In the genomic region with DNA sequence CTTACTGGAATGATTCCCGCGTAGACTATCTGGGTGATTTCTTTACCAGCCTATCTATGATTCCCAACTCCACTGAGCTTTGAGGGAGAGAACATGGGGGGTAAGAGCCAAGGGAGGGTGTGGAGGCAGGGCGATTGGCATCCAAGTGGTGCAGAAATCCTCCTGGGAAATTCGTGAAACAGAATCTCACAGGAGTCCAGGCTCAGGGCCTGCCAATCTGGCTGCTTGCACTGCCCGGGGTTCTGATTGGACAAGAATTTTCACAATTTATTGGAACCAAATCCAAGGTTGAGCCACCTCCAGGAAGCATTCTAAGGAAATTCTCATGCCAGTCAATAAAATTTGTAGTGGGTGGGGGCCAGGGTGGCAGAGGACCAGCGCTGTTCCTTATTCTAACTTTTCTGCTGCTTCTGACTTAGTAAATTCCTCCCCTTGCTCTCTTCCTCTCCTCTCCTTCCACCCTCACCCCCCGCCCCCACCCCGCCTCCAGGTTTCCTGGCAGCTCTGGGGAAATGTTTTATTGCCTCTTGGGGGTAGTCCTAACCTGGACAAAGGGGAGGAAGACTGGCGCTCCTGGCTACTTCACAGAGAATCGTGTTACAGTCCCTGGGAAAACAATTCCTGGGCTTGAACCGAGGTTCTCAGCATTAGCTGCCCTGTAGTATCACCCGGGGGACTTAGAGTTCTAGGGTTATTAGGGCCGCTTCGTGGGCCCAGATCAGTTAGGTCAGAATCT, we compare ENCODE assay signal across 8 cellular contexts. TPM values are rescaled to one million over a fixed set of nuclear protein-coding genes. Genes with fewer than 3 reads are reported as not detected.
A peak's percentile ranks its signal among the peaks of the same experiment; 100 is the strongest.
DNase-seq lines count a peak whose midpoint lies in the region; ATAC-seq, FAIRE-seq and TF ChIP-seq lines count a peak whose summit lies in the region.

No MANE protein-coding gene starts in this region.

- H3K27ac ChIP-seq in left ventricle myocardium inferior (replicated peaks) = peak overlapping the region; percentile 29
- H3K27ac ChIP-seq in ascending aorta = no peak overlapping the region
- H3K27ac ChIP-seq in lung (ENCODE audit: low read depth in 1 of 2, low read length in 1 of 2) = peak overlapping the region in 1 of 2 donors; percentile 57
- H3K27ac ChIP-seq in upper lobe of left lung = peak overlapping the region in 2 of 4 donors; percentile 46 to 54

- TF ChIP-seq POLR2A in upper lobe of left lung (IDR thresholded peaks at IDR 0.05) = no peak

- intact Hi-C loops in left ventricle myocardium inferior (cut with micrococcal nuclease) = no loop called here
- intact Hi-C loops in left ventricle myocardium superior (cut with micrococcal nuclease) = no loop called here
- intact Hi-C loops in ascending aorta (cut with DNase I) = loop anchor here (5.0 to 10.0 kb wide), 2 partner anchors 333 to 486 kb away; a partner anchor contains a TSS

- H3K27me3 ChIP-seq in left ventricle myocardium inferior (ENCODE audit: low read depth) (peaks cover 98% of the 10 kb centered on the region), ascending aorta (peaks cover 17% of the 10 kb centered on the region), lung (ENCODE audit: control insufficient read depth, insufficient read depth) (peaks cover 3% of the 10 kb centered on the region), upper lobe of left lung (peaks cover 0 to 35% (median 16%) of the 10 kb centered on the region in 4 donors)

- H3K9me3 ChIP-seq in left ventricle myocardium inferior (replicated peaks) (no peaks in the 10 kb centered on the region), ascending aorta (no peaks in the 10 kb centered on the region), lung (ENCODE audit: control insufficient read depth in 2 of 2, insufficient read depth in 1 of 2, low read length in 1 of 2) (peaks cover 0 to 2% of the 10 kb centered on the region in 2 donors), upper lobe of left lung (no peaks in the 10 kb centered on the region)

- no peaks in the 10 kb centered on the region for H3K36me3 ChIP-seq in left ventricle myocardium inferior
- H3K36me3 ChIP-seq in ascending aorta = no peaks in the 10 kb centered on the region
- no peaks in the 10 kb centered on the region for H3K36me3 ChIP-seq in lung (ENCODE audit: control insufficient read depth in 2 of 2, insufficient read depth in 2 of 2, low read length in 2 of 2)
- H3K36me3 ChIP-seq in upper lobe of left lung = no peaks in the 10 kb centered on the region

- ATAC-seq in left ventricle myocardium superior (no peak), lung (ENCODE audit: insufficient read depth, low FRiP score) (no peak), upper lobe of left lung (ENCODE audit: low FRiP score in 2 of 2) (no peak)

- H3K4me1 ChIP-seq in left ventricle myocardium inferior (peaks cover 64% of the 10 kb centered on the region), ascending aorta (peaks cover 20 to 21% of the 10 kb centered on the region in 2 donors), lung (ENCODE audit: control insufficient read depth in 2 of 2, insufficient read depth in 2 of 2, low read length in 2 of 2) (peaks cover 0 to 26% of the 10 kb centered on the region in 2 donors), upper lobe of left lung (peaks cover 27 to 47% (median 39%) of the 10 kb centered on the region in 4 donors)

- WGBS in lung, 2 donors = 27 to 37% methylated on average over 14 of the region's 14 CpGs
- 31 to 39% methylated on average over 12 to 14 of the region's 14 CpGs for WGBS in upper lobe of left lung, 2 donors

- peak overlapping the region; percentile 81 for H3K4me3 ChIP-seq in left ventricle myocardium inferior
- H3K4me3 ChIP-seq in ascending aorta = peak overlapping the region; percentile 54 to 90
- peak overlapping the region; percentile 67 for H3K4me3 ChIP-seq in lung
- H3K4me3 ChIP-seq in upper lobe of left lung = peak overlapping the region in 3 of 4 donors; percentile 52 to 71 (median 64)

- TF ChIP-seq CTCF in left ventricle myocardium inferior (IDR thresholded peaks at IDR 0.05; ENCODE audit: borderline replicate concordance) = no peak
- no peak for TF ChIP-seq CTCF in ascending aorta (IDR thresholded peaks at IDR 0.05)
- no peak for TF ChIP-seq CTCF in lung (IDR thresholded peaks at IDR 0.05; ENCODE audit: control extremely low read depth, extremely low read depth)
- no peak for TF ChIP-seq CTCF in upper lobe of left lung (IDR thresholded peaks at IDR 0.05)

- no peak for TF ChIP-seq EP300 in upper lobe of left lung (IDR thresholded peaks at IDR 0.05)

- no peak for DNase-seq in left ventricle myocardium inferior
- DNase-seq in left ventricle myocardium superior = no peak
- DNase-seq in ascending aorta (ENCODE audit: low spot score in 2 of 2) = no peak
- no peak for DNase-seq in lung (ENCODE audit: low spot score)
- no peak for DNase-seq in upper lobe of left lung
- no peak for DNase-seq in GM19239 (ENCODE audit: insufficient read length, low spot score)
- no peak for DNase-seq in HT-29 (ENCODE audit: low spot score)
- DNase-seq in AML-193 (lab: John Stamatoyannopoulos, UW) = no peak

- no peak for FAIRE-seq in GM19239 (lab: Jason Lieb, UNC)

RNA-seq across cellular contexts. Expression of a gene that starts 3.1 kb away (rescaled TPM):
- total RNA-seq in left ventricle myocardium inferior = 5.2 TPM
- 2.7 TPM for total RNA-seq in left ventricle myocardium superior
- total RNA-seq in ascending aorta = 16.0 TPM
- 10 to 100 TPM in 1 of 2 donors, 1 to 10 TPM in 1; 7.5 to 13.7 TPM for total RNA-seq in lung
- polyA plus RNA-seq in lung = 10 to 100 TPM in 1 of 2 donors, 1 to 10 TPM in 1; 2.3 to 17.3 TPM
- total RNA-seq in upper lobe of left lung = 10 to 100 TPM in 2 of 6 donors, 1 to 10 TPM in 4; 1.0 to 25.4 (median 5.2) TPM
- not detected in 2 replicates for total RNA-seq in HT-29 (2014; rRNA removed; shearing (Covaris generic))
